16 cellular contexts compared by ENCODE assay signal in the genomic region with DNA sequence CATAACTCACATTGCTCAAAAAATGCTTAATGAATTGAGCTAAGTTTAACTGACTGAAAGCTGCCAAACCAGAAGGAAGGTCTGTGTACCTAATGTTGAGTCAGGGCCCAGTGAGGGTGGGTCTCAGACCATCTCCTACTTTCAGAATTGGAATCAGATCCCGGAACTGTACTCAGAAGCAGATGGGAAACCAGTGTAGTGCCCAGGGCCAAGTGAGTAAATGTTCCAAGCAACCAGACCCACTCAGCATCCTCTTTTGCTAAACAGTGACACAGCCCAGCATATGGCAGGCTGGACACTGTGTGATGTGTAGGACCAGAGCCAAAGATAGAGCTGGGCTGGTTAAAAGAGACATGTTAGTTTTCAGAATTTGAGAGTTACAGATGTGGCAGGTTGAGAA.
"Had no signal": no experiment of that assay in that cellular context is flagged by ENCODE, and none has a peak within 500 bp of the region (broad histone marks: within the 10 kb centered on the region; RNA-seq: fewer than 3 reads in every experiment).

No MANE protein-coding gene starts in this region.

- H3K27ac ChIP-seq: esophagus muscularis mucosa, neural progenitor cell, parathyroid adenoma, thyroid gland, uterus had no signal

- H2AFZ ChIP-seq: neural progenitor cell, parathyroid adenoma had no signal

- H3K27ac Mint-ChIP-seq: activated naive CD8-positive, alpha-beta T cell treated with anti-CD3 and anti-CD28 coated beads, Interleukin-2, amount 10 ng/mL, durations not matched to agents 7 days and 5 days; naive B cell; neural progenitor cell; stimulated activated naive B cell treated with anti-CD40 and anti-IgM and Interleukin-4, amounts not matched to agents 10 μg/mL and 1 μg/mL and 100 μg/mL, for 72 hours; T-cell had no signal

- H3K27me3 ChIP-seq: esophagus muscularis mucosa, neural progenitor cell, thyroid gland, uterus had no signal

- DNase-seq: activated CD4-positive, alpha-beta T cell treated with anti-CD3 and anti-CD28 coated beads, Interleukin-2, amount 50 U/mL, for 4 hours; activated CD4-positive, CD25-positive, alpha-beta regulatory T cell treated with anti-CD3 and anti-CD28 coated beads, Interleukin-2, amount 50 U/mL, for 72 hours; activated naive CD4-positive, alpha-beta T cell; activated naive CD8-positive, alpha-beta T cell treated with anti-CD3 and anti-CD28 coated beads, Interleukin-2, amount 10 ng/mL, durations not matched to agents 7 days and 5 days; activated T-cell treated with anti-CD3 and anti-CD28 coated beads for 4 hours; anterior cingulate cortex; naive B cell; stimulated activated naive B cell treated with anti-CD40 and anti-IgM and Interleukin-4, amounts not matched to agents 10 μg/mL and 1 μg/mL and 100 μg/mL, for 72 hours; T-cell; T1000; thyroid gland; uterus had no signal

- H3K4me3 ChIP-seq: esophagus muscularis mucosa, lung, neural progenitor cell, thyroid gland, uterus had no signal

- H3K4me1 Mint-ChIP-seq: activated naive CD8-positive, alpha-beta T cell treated with anti-CD3 and anti-CD28 coated beads, Interleukin-2, amount 10 ng/mL, durations not matched to agents 7 days and 5 days; naive B cell; stimulated activated naive B cell treated with anti-CD40 and anti-IgM and Interleukin-4, amounts not matched to agents 10 μg/mL and 1 μg/mL and 100 μg/mL, for 72 hours; T-cell had no signal

- H3K9ac ChIP-seq: neural progenitor cell, parathyroid adenoma had no signal

- H3K4me1 ChIP-seq: neural progenitor cell, parathyroid adenoma, thyroid gland, uterus had no signal

- H3K36me3 ChIP-seq: esophagus muscularis mucosa, neural progenitor cell, thyroid gland, uterus had no signal

- ATAC-seq: stimulated activated naive B cell treated with anti-CD40 and anti-IgM and Interleukin-4, amounts not matched to agents 10 μg/mL and 1 μg/mL and 100 μg/mL, for 72 hours; T-cell had no signal

- H3K36me3 Mint-ChIP-seq: activated naive CD8-positive, alpha-beta T cell treated with anti-CD3 and anti-CD28 coated beads, Interleukin-2, amount 10 ng/mL, durations not matched to agents 7 days and 5 days; naive B cell; neural progenitor cell; stimulated activated naive B cell treated with anti-CD40 and anti-IgM and Interleukin-4, amounts not matched to agents 10 μg/mL and 1 μg/mL and 100 μg/mL, for 72 hours; T-cell had no signal

- H3K79me2 ChIP-seq: parathyroid adenoma had no signal

- H3K4me2 ChIP-seq: neural progenitor cell had no signal

- H3K4me3 Mint-ChIP-seq: activated naive CD8-positive, alpha-beta T cell treated with anti-CD3 and anti-CD28 coated beads, Interleukin-2, amount 10 ng/mL, durations not matched to agents 7 days and 5 days; naive B cell; neural progenitor cell; stimulated activated naive B cell treated with anti-CD40 and anti-IgM and Interleukin-4, amounts not matched to agents 10 μg/mL and 1 μg/mL and 100 μg/mL, for 72 hours; T-cell had no signal

- H3K9me3 Mint-ChIP-seq: activated naive CD8-positive, alpha-beta T cell treated with anti-CD3 and anti-CD28 coated beads, Interleukin-2, amount 10 ng/mL, durations not matched to agents 7 days and 5 days; stimulated activated naive B cell treated with anti-CD40 and anti-IgM and Interleukin-4, amounts not matched to agents 10 μg/mL and 1 μg/mL and 100 μg/mL, for 72 hours had no signal

- H3K27me3 Mint-ChIP-seq: activated naive CD8-positive, alpha-beta T cell treated with anti-CD3 and anti-CD28 coated beads, Interleukin-2, amount 10 ng/mL, durations not matched to agents 7 days and 5 days; naive B cell; stimulated activated naive B cell treated with anti-CD40 and anti-IgM and Interleukin-4, amounts not matched to agents 10 μg/mL and 1 μg/mL and 100 μg/mL, for 72 hours; T-cell had no signal

- H3K9me3 ChIP-seq: esophagus muscularis mucosa, thyroid gland, uterus had no signal
